ENCODE assay signal across 21 cellular contexts in genomic region chr12:130223767-130224244, GRCh38.
"Had no signal": no experiment of that assay in that cellular context is flagged by ENCODE, and none has a peak within 500 bp of the region (broad histone marks: within the 10 kb centered on the region; RNA-seq: fewer than 3 reads in every experiment).

No MANE protein-coding gene starts in this region.

- H3K4me1 ChIP-seq: SJSA1 had no signal

- H3K27ac ChIP-seq: SJSA1, SK-N-MC had no signal

- H3K36me3 ChIP-seq: MG63, SJSA1 had no signal

- DNase-seq: IMR-90, Karpas-422, KG1, MG63, NCI-H1092 treated with DMSO at 0.1 percent for 48 hours, NCI-H1436, NCI-H187, NCI-H2029, NCI-H2081 treated with DMSO at 0.1 percent for 48 hours, NCI-H2171, NCI-H226, NCI-H446, NCI-H510A, NCI-H69, NCI-H774, Right ventricle myocardium superior, RPMI8226, SIG-M5 had no signal

- H3K9me3 ChIP-seq: MG63 had no signal

- H3K4me3 ChIP-seq: MG63, SJSA1, SK-N-MC had no signal

- FAIRE-seq: RCC 7860 had no signal

- H3K27me3 ChIP-seq: MG63, SJSA1 had no signal
